ENCODE assay signal across 13 cellular contexts in the genomic region with DNA sequence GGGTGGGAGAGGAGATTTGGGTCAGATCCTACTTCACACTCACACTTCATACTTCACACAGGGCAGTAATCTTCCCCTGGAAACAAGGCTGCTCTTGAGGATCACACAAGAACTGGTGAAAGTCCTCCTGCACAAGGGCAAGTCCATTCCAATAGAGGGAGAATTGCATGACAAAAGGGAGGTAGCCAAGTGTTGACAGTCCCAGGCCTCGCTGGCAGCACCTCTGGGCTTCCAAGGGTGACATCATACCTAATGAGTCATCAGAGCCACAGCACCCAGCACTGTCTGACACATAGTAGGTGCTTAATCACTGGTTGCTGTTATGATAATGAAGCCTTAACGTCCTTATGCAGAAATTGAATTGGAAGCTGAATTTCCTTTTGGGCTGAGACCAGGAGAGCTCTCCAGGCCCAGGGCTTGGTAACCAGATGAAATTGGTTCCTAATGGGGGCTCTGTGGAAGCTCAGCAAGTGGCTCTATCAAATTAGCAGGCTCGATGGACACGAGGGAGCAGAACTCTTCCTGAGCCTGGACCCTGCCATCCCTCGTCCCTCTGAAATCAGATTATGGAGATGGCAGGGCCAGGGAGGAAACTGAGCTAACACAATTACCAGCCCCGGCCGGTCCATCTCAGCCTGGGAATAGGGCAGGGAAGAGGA. TPM values are rescaled to one million over a fixed set of nuclear protein-coding genes. Genes with fewer than 3 reads are reported as not detected.
DNase-seq lines count a peak whose midpoint lies in the region; FAIRE-seq and TF ChIP-seq lines count a peak whose summit lies in the region.
"Had no signal": no experiment of that assay in that cellular context is flagged by ENCODE, and none has a peak within 500 bp of the region (broad histone marks: within the 10 kb centered on the region; RNA-seq: fewer than 3 reads in every experiment).

No MANE protein-coding gene starts in this region.

- H3K4me3 ChIP-seq in AG04450 (ENCODE audit: low read depth, low read length) = no peak overlapping the region
- H3K4me3 ChIP-seq in mammary epithelial cell (replicated peaks in 1 of 3; ENCODE audit: insufficient read depth in 1 of 3, low read depth in 2 of 3, low read length in 3 of 3) = no peak overlapping the region
- H3K4me3 ChIP-seq in kidney (ENCODE audit: low read length in 2 of 2) = no peak overlapping the region
- H3K4me3 ChIP-seq in colonic mucosa = no peak overlapping the region
- H3K4me3 ChIP-seq: pancreas, testis had no signal

- CTCF ChIA-PET in AG04450 (lab: Charles Lee) (interaction anchor here (1.4 to 1.9 kb wide), 2 partner anchors 22 to 127 kb away, joined by 4 to 8 read pairs; no protein-coding TSS in a partner anchor), mammary epithelial cell (lab: Charles Lee; ENCODE audit: low non-redundant PET) (no interaction called here)

- in situ Hi-C loops in mammary epithelial cell (cut with MboI; ENCODE audit: low sequenced_read_pairs in 2 of 2) = no loop called here

- no peaks in the 10 kb centered on the region for H3K9me3 Mint-ChIP-seq in HFFc6

- peaks cover 15% of the 10 kb centered on the region for H3K4me1 ChIP-seq in mammary epithelial cell (ENCODE audit: insufficient read depth, low read length)
- H3K4me1 ChIP-seq in kidney (ENCODE audit: control insufficient read depth in 1 of 2, insufficient read depth in 1 of 2, low read depth in 1 of 2, low read length in 2 of 2) = peaks cover 0 to 5% of the 10 kb centered on the region in 2 donors
- no peaks in the 10 kb centered on the region for H3K4me1 ChIP-seq in colonic mucosa

- H3K36me3 ChIP-seq in mammary epithelial cell (ENCODE audit: insufficient read depth, low read length) (no peaks in the 10 kb centered on the region), kidney (ENCODE audit: control insufficient read depth in 1 of 2, insufficient read depth in 2 of 2, low read length in 2 of 2) (no peaks in the 10 kb centered on the region), colonic mucosa (no peaks in the 10 kb centered on the region)
- H3K36me3 ChIP-seq: pancreas had no signal

- TF ChIP-seq CTCF in AG04450 (IDR thresholded peaks at IDR 0.05; ENCODE audit: low read depth, low read length) (no peak), HFFc6 (IDR thresholded peaks at IDR 0.05) (no peak), mammary epithelial cell (conservative IDR thresholded peaks at IDR 0.05 in 1 of 2, IDR thresholded peaks at IDR 0.05 in 1 of 2; ENCODE audit: extremely low read depth in 1 of 2, insufficient read depth in 1 of 2, low read depth in 1 of 2, low read length in 2 of 2) (no peak), kidney (IDR thresholded peaks at IDR 0.05; ENCODE audit: borderline replicate concordance, extremely low read depth, insufficient read depth) (no peak), colonic mucosa (IDR thresholded peaks at IDR 0.05) (no peak)

- H3K4me1 Mint-ChIP-seq in HFFc6 (ENCODE audit: low read depth) = peaks cover 66% of the 10 kb centered on the region

- no peak overlapping the region for H2AFZ ChIP-seq in mammary epithelial cell (ENCODE audit: low read depth, low read length)

- FAIRE-seq in kidney (lab: Jason Lieb, UNC) = no peak
- FAIRE-seq: pancreas had no signal

- intact Hi-C loops in mammary epithelial cell (cut with micrococcal nuclease) (no loop called here), kidney (cut with DNase I) (no loop called here), colonic mucosa (cut with DNase I) (no loop called here)

- no peak for DNase-seq in AG04450 (ENCODE audit: low read depth, low spot score)
- peak; percentile 49 for DNase-seq in HFFc6
- DNase-seq in mammary epithelial cell = peak; percentile 30
- DNase-seq in left kidney (ENCODE audit: low read depth, low spot score) = peak; percentile 45
- no peak for DNase-seq in mesenteric fat pad (ENCODE audit: low spot score)
- DNase-seq in kidney = no peak
- no peak for DNase-seq in colonic mucosa
- no peak for DNase-seq in NK-92 (lab: John Stamatoyannopoulos, UW; ENCODE audit: unreplicated experiment)
- DNase-seq: activated naive CD4-positive, alpha-beta T cell treated with Interleukin-2 at 50 U/mL for 16 hours; C1 segment of cervical spinal cord; pancreas; stimulated activated CD4-positive, alpha-beta T cell treated with anti-CD3 and anti-CD28 coated beads, Interleukin-4, amount 100 ng/mL, for 24 hours had no signal

- H3K27me3 Mint-ChIP-seq in HFFc6 (ENCODE audit: insufficient read depth) = peaks cover 5% of the 10 kb centered on the region

- BruUV-seq in mammary epithelial cell (replicated peaks; lab: Mats Ljungman, UMichigan) = no TSS peak

- H3K9me3 ChIP-seq in AG04450 (ENCODE audit: control insufficient read depth, insufficient read depth, low read length) = no peaks in the 10 kb centered on the region
- no peaks in the 10 kb centered on the region for H3K9me3 ChIP-seq in mammary epithelial cell (replicated peaks; ENCODE audit: insufficient read depth, low read length)
- H3K9me3 ChIP-seq in kidney (ENCODE audit: control insufficient read depth in 1 of 2, low read length in 2 of 2) = no peaks in the 10 kb centered on the region
- no peaks in the 10 kb centered on the region for H3K9me3 ChIP-seq in colonic mucosa
- H3K9me3 ChIP-seq: pancreas, testis had no signal

- H3K27me3 ChIP-seq in AG04450 (ENCODE audit: control insufficient read depth, insufficient read depth, low read length) (no peaks in the 10 kb centered on the region), mammary epithelial cell (ENCODE audit: insufficient read depth, low read length) (no peaks in the 10 kb centered on the region), colonic mucosa (no peaks in the 10 kb centered on the region)
- H3K27me3 ChIP-seq: pancreas, testis had no signal

- no peaks in the 10 kb centered on the region for H4K20me1 ChIP-seq in mammary epithelial cell (ENCODE audit: insufficient read depth, low read length)

- no peak overlapping the region for H3K9ac ChIP-seq in mammary epithelial cell (ENCODE audit: insufficient read depth, low read length)
- no peak overlapping the region for H3K9ac ChIP-seq in kidney (ENCODE audit: low read length in 2 of 2)
- no peak overlapping the region for H3K9ac ChIP-seq in colonic mucosa (ENCODE audit: low read depth in 2 of 2, low read length in 2 of 2)

- no peaks in the 10 kb centered on the region for H3K79me2 ChIP-seq in mammary epithelial cell (ENCODE audit: insufficient read depth, low read length)

- WGBS in mammary epithelial cell (ENCODE audit: low coverage, missing lambda C conversion rate) = 91% methylated on average over 7 of the region's 7 CpGs

- peak overlapping the region; percentile 63; the same call in 1 of the 2 replicates for H3K4me3 Mint-ChIP-seq in HFFc6

- POLR2A ChIA-PET in AG04450 (lab: Yijun Ruan, JAX) = interaction anchor here (0.7 kb wide), 1 partner anchor 33 kb away, joined by 4 read pairs; no protein-coding TSS in a partner anchor

- no peaks in the 10 kb centered on the region for H3K36me3 Mint-ChIP-seq in HFFc6 (ENCODE audit: low read depth)

- peak overlapping the region; percentile 93 for H3K27ac Mint-ChIP-seq in HFFc6

- H3K4me2 ChIP-seq in mammary epithelial cell (ENCODE audit: insufficient read depth, low read depth, low read length) = no peak overlapping the region

- peak overlapping the region; percentile 47 for H3K27ac ChIP-seq in AG04450 (ENCODE audit: low read depth, low read length)
- no peak overlapping the region for H3K27ac ChIP-seq in mammary epithelial cell (ENCODE audit: insufficient read depth, low read depth, low read length)
- no peak overlapping the region for H3K27ac ChIP-seq in kidney (ENCODE audit: low read depth in 2 of 2, low read length in 2 of 2)
- H3K27ac ChIP-seq in colonic mucosa = no peak overlapping the region
- H3K27ac ChIP-seq: pancreas, testis had no signal

- dilution Hi-C loops in mammary epithelial cell (cut with HindIII; ENCODE audit: low sequenced_read_pairs) = no loop called here

RNA-seq across cellular contexts. Expression of a gene that starts 58.8 kb away (rescaled TPM):
- 641 and 751 TPM in 2 replicates for polyA plus RNA-seq in AG04450 (2011; rRNA removed)
- 1,243 and 1,580 TPM in 2 replicates for polyA minus RNA-seq in AG04450 (2011; rRNA and poly(A)+ RNA removed)
- 100 to 1,000 TPM; 749 to 847 (median 825) TPM for total RNA-seq in HFFc6 (2021; fragmentation: NEBNext Ultra II Directional; extraction: Animal tissue kit (Norgen Biotek cat#: 25700))
- 1,000 to 10,000 TPM in 1 of 2 donors, 100 to 1,000 TPM in 1; 841 to 1,322 TPM for total RNA-seq in mammary epithelial cell
- polyA plus RNA-seq in mammary epithelial cell = 813 TPM
- polyA minus RNA-seq in mammary epithelial cell = 1,325 TPM
- total RNA-seq in mesenteric fat pad = 215 TPM
- total RNA-seq in kidney = 184 TPM
- polyA plus RNA-seq in kidney (ENCODE audit: insufficient read depth, low read depth, low replicate concordance) = 20.1 TPM
- 100 to 1,000 TPM; 106 to 185 TPM for total RNA-seq in colonic mucosa

Comparison
In these comparisons a context has a peak if more than half of its experiments do, and no peak if none do; other contexts are left out.
1. DNase-seq: peak in HFFc6 (single experiment), mammary epithelial cell (single experiment) and left kidney (single experiment); none in AG04450 (single experiment), mesenteric fat pad (single experiment), kidney (single experiment), colonic mucosa (single experiment) and NK-92 (single experiment).